ENCODE assay signal across 24 cellular contexts in the genomic region with DNA sequence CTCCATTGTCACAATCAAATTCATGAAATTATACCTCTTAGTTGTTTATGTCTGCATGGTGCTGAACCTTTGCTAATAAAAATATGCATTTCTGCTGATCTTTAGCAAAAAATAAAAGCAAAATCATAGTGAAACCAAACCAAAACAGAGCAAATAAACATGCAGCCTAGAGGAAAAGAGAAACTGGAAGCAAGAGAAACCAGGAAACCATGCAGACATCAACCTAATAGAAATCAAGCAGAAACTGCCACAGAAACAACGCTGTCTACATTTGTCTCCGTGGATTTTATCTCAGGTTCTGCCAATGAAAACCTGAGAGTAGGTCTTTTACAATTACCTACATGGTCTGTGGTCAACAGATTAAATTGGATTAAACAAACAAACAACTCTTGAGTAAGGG.
"Had no signal": no experiment of that assay in that cellular context is flagged by ENCODE, and none has a peak within 500 bp of the region (broad histone marks: within the 10 kb centered on the region; RNA-seq: fewer than 3 reads in every experiment).

No MANE protein-coding gene starts in this region.

- H3K4me1 ChIP-seq: foreskin keratinocyte, transverse colon, vagina had no signal

- DNase-seq: activated CD4-positive, alpha-beta T cell treated with anti-CD3 and anti-CD28 coated beads for 36 hours; activated CD4-positive, alpha-beta T cell treated with anti-CD3 and anti-CD28 coated beads, Interleukin-2, amount 50 U/mL, for 4 hours; activated naive CD4-positive, alpha-beta T cell treated with Interleukin-2 at 50 U/mL for 16 hours; activated naive CD8-positive, alpha-beta T cell treated with anti-CD3 and anti-CD28 coated beads for 36 hours; activated T-cell treated with anti-CD3 and anti-CD28 coated beads, Interleukin-2, amount 50 U/mL, for 48 hours; central memory CD4-positive, alpha-beta T cell; dermis blood vessel endothelial cell; effector CD8-positive, alpha-beta T cell; foreskin keratinocyte; kidney glomerular epithelial cell; left ventricle myocardium superior; mammary epithelial cell; occipital lobe; posterior cingulate gyrus; small intestine; stimulated activated CD4-positive, alpha-beta T cell treated with anti-CD3 and anti-CD28 coated beads, Interleukin-15, amount 100 ng/mL, for 24 hours; stimulated activated naive B cell treated with anti-CD40 and anti-IgM and Interleukin-4, amounts not matched to agents 10 μg/mL and 1 μg/mL and 100 μg/mL, for 72 hours; T-helper 9 cell; transverse colon had no signal

- H3K27ac ChIP-seq: foreskin keratinocyte, transverse colon, vagina had no signal

- H3K4me3 Mint-ChIP-seq: activated CD4-positive, alpha-beta T cell treated with anti-CD3 and anti-CD28 coated beads for 36 hours; activated naive CD8-positive, alpha-beta T cell treated with anti-CD3 and anti-CD28 coated beads for 36 hours; natural killer cell treated with Interleukin-12 subunit alpha and Interleukin-12 subunit beta and Interleukin-15 and Interleukin-18, amount 100 ng/mL, for 72 hours; stimulated activated naive B cell treated with anti-CD40 and anti-IgM and Interleukin-4, amounts not matched to agents 10 μg/mL and 1 μg/mL and 100 μg/mL, for 72 hours; WTC11 had no signal

- H3K27me3 ChIP-seq: foreskin keratinocyte, transverse colon, vagina had no signal

- H3K36me3 ChIP-seq: transverse colon, vagina had no signal

- H3K4me1 Mint-ChIP-seq: activated CD4-positive, alpha-beta T cell treated with anti-CD3 and anti-CD28 coated beads for 36 hours; activated naive CD8-positive, alpha-beta T cell treated with anti-CD3 and anti-CD28 coated beads for 36 hours; stimulated activated naive B cell treated with anti-CD40 and anti-IgM and Interleukin-4, amounts not matched to agents 10 μg/mL and 1 μg/mL and 100 μg/mL, for 72 hours had no signal

- ATAC-seq: activated CD4-positive, alpha-beta T cell treated with anti-CD3 and anti-CD28 coated beads for 36 hours; foreskin keratinocyte; left ventricle myocardium superior; natural killer cell treated with Interleukin-12 subunit alpha and Interleukin-12 subunit beta and Interleukin-15 and Interleukin-18, amount 100 ng/mL, for 72 hours; sciatic nerve; stimulated activated naive B cell treated with anti-CD40 and anti-IgM and Interleukin-4, amounts not matched to agents 10 μg/mL and 1 μg/mL and 100 μg/mL, for 72 hours; WTC11 had no signal

- H3K4me3 ChIP-seq: transverse colon, vagina had no signal

- H3K36me3 Mint-ChIP-seq: activated naive CD8-positive, alpha-beta T cell treated with anti-CD3 and anti-CD28 coated beads for 36 hours; natural killer cell treated with Interleukin-12 subunit alpha and Interleukin-12 subunit beta and Interleukin-15 and Interleukin-18, amount 100 ng/mL, for 72 hours; stimulated activated naive B cell treated with anti-CD40 and anti-IgM and Interleukin-4, amounts not matched to agents 10 μg/mL and 1 μg/mL and 100 μg/mL, for 72 hours; WTC11 had no signal

- H3K27ac Mint-ChIP-seq: activated CD4-positive, alpha-beta T cell treated with anti-CD3 and anti-CD28 coated beads for 36 hours; activated naive CD8-positive, alpha-beta T cell treated with anti-CD3 and anti-CD28 coated beads for 36 hours; natural killer cell treated with Interleukin-12 subunit alpha and Interleukin-12 subunit beta and Interleukin-15 and Interleukin-18, amount 100 ng/mL, for 72 hours; stimulated activated naive B cell treated with anti-CD40 and anti-IgM and Interleukin-4, amounts not matched to agents 10 μg/mL and 1 μg/mL and 100 μg/mL, for 72 hours; WTC11 had no signal

- H3K9me3 ChIP-seq: transverse colon, vagina had no signal

- H3K27me3 Mint-ChIP-seq: activated CD4-positive, alpha-beta T cell treated with anti-CD3 and anti-CD28 coated beads for 36 hours; activated naive CD8-positive, alpha-beta T cell treated with anti-CD3 and anti-CD28 coated beads for 36 hours; natural killer cell treated with Interleukin-12 subunit alpha and Interleukin-12 subunit beta and Interleukin-15 and Interleukin-18, amount 100 ng/mL, for 72 hours; stimulated activated naive B cell treated with anti-CD40 and anti-IgM and Interleukin-4, amounts not matched to agents 10 μg/mL and 1 μg/mL and 100 μg/mL, for 72 hours had no signal

- FAIRE-seq: astrocyte, small intestine had no signal
